ENCODE assay signal across 17 cellular contexts in the genomic region with DNA sequence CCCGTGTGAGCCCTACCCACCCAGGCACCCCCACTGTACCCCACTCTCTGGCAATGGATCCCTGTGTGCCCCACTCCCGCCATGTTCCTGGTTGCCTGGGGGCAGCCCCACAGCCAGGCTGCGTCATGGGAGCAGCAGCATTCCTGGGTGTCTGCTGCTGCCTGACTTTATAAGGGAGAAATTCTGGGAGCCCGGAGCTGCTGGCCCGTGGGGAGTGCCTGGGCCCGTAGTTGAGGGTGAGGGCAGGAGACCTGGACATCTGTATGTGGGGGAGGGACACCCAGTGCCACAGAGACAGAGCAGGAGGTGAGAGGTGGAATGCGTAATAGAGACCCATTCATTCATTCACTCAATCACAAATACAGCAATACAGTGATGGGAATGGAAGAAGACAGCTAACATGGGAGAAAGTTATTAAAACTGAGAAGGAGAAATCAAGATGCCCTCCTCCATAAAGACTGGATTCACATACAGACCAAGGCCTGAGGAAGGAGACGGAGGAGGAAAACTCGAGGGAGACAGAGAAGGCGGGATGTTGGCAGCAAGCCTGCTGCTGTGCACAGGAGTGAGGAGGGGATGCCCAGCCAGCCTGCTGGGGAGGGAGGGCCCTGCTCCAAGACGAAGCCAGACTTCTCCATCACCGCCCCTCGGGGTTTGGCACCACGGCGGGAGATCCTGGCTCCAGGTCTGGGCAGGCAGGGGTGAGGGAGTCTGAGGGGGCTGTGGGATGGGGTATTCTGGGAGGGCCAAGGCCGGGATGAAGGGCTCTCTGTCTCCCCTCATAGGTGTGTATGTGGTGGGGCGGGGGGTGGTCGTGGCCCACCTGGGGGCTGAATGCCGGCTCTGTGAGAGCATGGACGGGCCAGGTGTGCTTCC. TPM values are rescaled to one million over a fixed set of nuclear protein-coding genes. Genes with fewer than 3 reads are reported as not detected.
A peak's percentile ranks its signal among the peaks of the same experiment; 100 is the strongest.
DNase-seq lines count a peak whose midpoint lies in the region; FAIRE-seq and TF ChIP-seq lines count a peak whose summit lies in the region.
"Had no signal": no experiment of that assay in that cellular context is flagged by ENCODE, and none has a peak within 500 bp of the region (broad histone marks: within the 10 kb centered on the region; RNA-seq: fewer than 3 reads in every experiment).

No MANE protein-coding gene starts in this region.

- no peaks in the 10 kb centered on the region for H3K36me3 Mint-ChIP-seq in nephron progenitor cell (ENCODE audit: low read depth)
- H3K36me3 Mint-ChIP-seq in progenitor cell of endocrine pancreas (ENCODE audit: insufficient read depth): no peaks in the 10 kb centered on the region
- H3K36me3 Mint-ChIP-seq: CD4-positive, alpha-beta memory T cell had no signal

- H3K27ac Mint-ChIP-seq in nephron progenitor cell (peak overlapping the region; percentile 4), progenitor cell of endocrine pancreas (no peak overlapping the region)
- H3K27ac Mint-ChIP-seq: activated naive CD8-positive, alpha-beta T cell treated with anti-CD3 and anti-CD28 coated beads, Interleukin-2, amount 50 U/mL, for 24 hours; activated T-cell treated with anti-CD3 and anti-CD28 coated beads, Interleukin-2, amount 50 U/mL, for 24 hours; CD4-positive, alpha-beta memory T cell had no signal

- H3K4me1 ChIP-seq in left ventricle myocardium inferior: peaks cover 89% of the 10 kb centered on the region

- no peaks in the 10 kb centered on the region for H3K9me3 ChIP-seq in left ventricle myocardium inferior (replicated peaks)
- H3K9me3 ChIP-seq: SJSA1 had no signal

- H3K4me3 ChIP-seq in left ventricle myocardium inferior: no peak overlapping the region
- H3K4me3 ChIP-seq in epithelial cell of esophagus (ENCODE audit: low read length): no peak overlapping the region
- H3K4me3 ChIP-seq: SJSA1 had no signal

- H3K9me3 Mint-ChIP-seq in nephron progenitor cell (no peaks in the 10 kb centered on the region), progenitor cell of endocrine pancreas (ENCODE audit: low read depth) (no peaks in the 10 kb centered on the region)
- H3K9me3 Mint-ChIP-seq: activated naive CD8-positive, alpha-beta T cell treated with anti-CD3 and anti-CD28 coated beads, Interleukin-2, amount 50 U/mL, for 24 hours; activated T-cell treated with anti-CD3 and anti-CD28 coated beads, Interleukin-2, amount 50 U/mL, for 24 hours had no signal

- peaks cover 9% of the 10 kb centered on the region for H3K27me3 Mint-ChIP-seq in nephron progenitor cell (ENCODE audit: low read depth, poor library complexity)
- H3K27me3 Mint-ChIP-seq in progenitor cell of endocrine pancreas: peaks cover 17% of the 10 kb centered on the region
- H3K27me3 Mint-ChIP-seq: activated naive CD8-positive, alpha-beta T cell treated with anti-CD3 and anti-CD28 coated beads, Interleukin-2, amount 50 U/mL, for 24 hours had no signal

- H3K27ac ChIP-seq in left ventricle myocardium inferior (replicated peaks): peak overlapping the region; percentile 78
- H3K27ac ChIP-seq: SJSA1 had no signal

- H3K36me3 ChIP-seq in left ventricle myocardium inferior: no peaks in the 10 kb centered on the region
- H3K36me3 ChIP-seq: SJSA1 had no signal

- DNase-seq in left ventricle myocardium inferior (no peak), cardiac septum (ENCODE audit: low spot score) (no peak), epithelial cell of esophagus (ENCODE audit: low read depth) (peak; percentile 27), nephron progenitor cell (no peak), urothelium cell line (ENCODE audit: low spot score) (no peak), cerebellar nuclear complex (lab: John Stamatoyannopoulos, UW) (no peak), progenitor cell of endocrine pancreas (ENCODE audit: low spot score, unreplicated experiment) (no peak)
- DNase-seq in stimulated activated CD4-positive, alpha-beta T cell treated with anti-CD3 and anti-CD28 coated beads, Interleukin-1b, Interleukin-23, amount 100 ng/mL, for 48 hours: no peak
- DNase-seq: activated CD4-positive, alpha-beta T cell treated with anti-CD3 and anti-CD28 coated beads for 48 hours; activated naive CD8-positive, alpha-beta T cell treated with anti-CD3 and anti-CD28 coated beads, Interleukin-2, amount 50 U/mL, for 24 hours; activated T-cell treated with anti-CD3 and anti-CD28 coated beads, Interleukin-2, amount 50 U/mL, for 24 hours; CD4-positive, alpha-beta memory T cell; cortex of kidney; posterior cingulate gyrus; T1000 had no signal

- H3K4me1 Mint-ChIP-seq in nephron progenitor cell (peaks cover 78% of the 10 kb centered on the region), progenitor cell of endocrine pancreas (ENCODE audit: low read depth) (peaks cover 8% of the 10 kb centered on the region)

- peak; percentile 70 for FAIRE-seq in urothelium cell line (lab: Jason Lieb, UNC)
- FAIRE-seq: A204.1 had no signal

- TF ChIP-seq CTCF in left ventricle myocardium inferior (IDR thresholded peaks at IDR 0.05; ENCODE audit: borderline replicate concordance) (no peak), epithelial cell of esophagus (IDR thresholded peaks at IDR 0.05; ENCODE audit: insufficient read depth, low read depth, low read length, missing control alignments) (no peak), nephron progenitor cell (IDR thresholded peaks at IDR 0.05) (no peak), progenitor cell of endocrine pancreas (IDR thresholded peaks at IDR 0.05; ENCODE audit: unreplicated experiment) (no peak)

- peaks cover 7% of the 10 kb centered on the region for H3K27me3 ChIP-seq in left ventricle myocardium inferior (ENCODE audit: low read depth)
- H3K27me3 ChIP-seq: SJSA1 had no signal

- intact Hi-C loops in left ventricle myocardium inferior (cut with micrococcal nuclease): no loop called here
- intact Hi-C loops in cardiac septum (cut with DNase I): no loop called here

- H3K4me3 Mint-ChIP-seq in nephron progenitor cell (no peak overlapping the region), progenitor cell of endocrine pancreas (ENCODE audit: low read depth) (no peak overlapping the region)
- H3K4me3 Mint-ChIP-seq: activated naive CD8-positive, alpha-beta T cell treated with anti-CD3 and anti-CD28 coated beads, Interleukin-2, amount 50 U/mL, for 24 hours; activated T-cell treated with anti-CD3 and anti-CD28 coated beads, Interleukin-2, amount 50 U/mL, for 24 hours; CD4-positive, alpha-beta memory T cell had no signal

RNA-seq across cellular contexts. Expression of gene CSPG4, which starts 14.9 kb away (rescaled TPM):
- 9.1 TPM for total RNA-seq in left ventricle myocardium inferior
- total RNA-seq in cardiac septum: 21.3 TPM
- total RNA-seq in progenitor cell of endocrine pancreas: 0.41 and 0.51 TPM in 2 replicates
- total RNA-seq: CD4-positive, alpha-beta memory T cell had no signal

RNA-seq across cellular contexts. Expression of gene SNX33, which starts 50.0 kb away (rescaled TPM):
- total RNA-seq in left ventricle myocardium inferior: 11.4 TPM
- total RNA-seq in cardiac septum: 10.3 TPM
- 24.5 and 29.3 TPM in 2 replicates for total RNA-seq in progenitor cell of endocrine pancreas

RNA-seq across cellular contexts. Expression of gene IMP3, which starts 57.7 kb away (rescaled TPM):
- 49.1 TPM for total RNA-seq in left ventricle myocardium inferior
- total RNA-seq in cardiac septum: 30.0 TPM
- total RNA-seq in progenitor cell of endocrine pancreas: 53.7 and 54.0 TPM in 2 replicates
